10 cellular contexts compared by ENCODE assay signal in genomic region chr7:81457858-81458522, GRCh38.
DNase-seq lines count a peak whose midpoint lies in the region; ATAC-seq and TF ChIP-seq lines count a peak whose summit lies in the region.
"Had no signal": no experiment of that assay in that cellular context is flagged by ENCODE, and none has a peak within 500 bp of the region (broad histone marks: within the 10 kb centered on the region; RNA-seq: fewer than 3 reads in every experiment).

No MANE protein-coding gene starts in this region.

- WGBS in prostate gland = 47% methylated on average over 1 of the region's 1 CpG

- H3K27me3 ChIP-seq in colonic mucosa = no peaks in the 10 kb centered on the region
- H3K27me3 ChIP-seq in prostate gland (replicated peaks; ENCODE audit: insufficient read depth) = no peaks in the 10 kb centered on the region
- H3K27me3 ChIP-seq in CD8-positive, alpha-beta T cell (ENCODE audit: insufficient read depth, low read length) = no peaks in the 10 kb centered on the region
- H3K27me3 ChIP-seq: left lung had no signal

- intact Hi-C loops in colonic mucosa (cut with DNase I) = loop anchor here (5.0 kb wide), 2 partner anchors 541 to 761 kb away; partner anchors contain the start of gene SEMA3C
- intact Hi-C loops in prostate gland (cut with DNase I) = loop anchor here (5.0 kb wide), 1 partner anchor 761 kb away; no protein-coding TSS in a partner anchor
- intact Hi-C loops in CD8-positive, alpha-beta T cell (cut with DNase I, micrococcal nuclease) = no loop called here

- no peak for ATAC-seq in CD8-positive, alpha-beta T cell
- no peak for ATAC-seq in HG02763 (IDR thresholded peaks at IDR 0.05; ENCODE audit: unreplicated experiment)
- ATAC-seq: left lung had no signal

- TF ChIP-seq POLR2A in prostate gland (IDR thresholded peaks at IDR 0.05) = no peak

- no peak overlapping the region for H3K4me3 ChIP-seq in colonic mucosa
- no peak overlapping the region for H3K4me3 ChIP-seq in prostate gland
- no peak overlapping the region for H3K4me3 ChIP-seq in CD8-positive, alpha-beta T cell (ENCODE audit: low read depth, low read length)
- H3K4me3 ChIP-seq: left lung had no signal

- H3K4me1 ChIP-seq in colonic mucosa = no peaks in the 10 kb centered on the region
- H3K4me1 ChIP-seq in prostate gland (replicated peaks) = no peaks in the 10 kb centered on the region
- no peaks in the 10 kb centered on the region for H3K4me1 ChIP-seq in CD8-positive, alpha-beta T cell (ENCODE audit: insufficient read depth, low read length)
- H3K4me1 ChIP-seq: left lung had no signal

- TF ChIP-seq CTCF in colonic mucosa (IDR thresholded peaks at IDR 0.05) (peak; percentile 37), prostate gland (IDR thresholded peaks at IDR 0.05) (peak in 3 of 4 experiments; percentile 35 to 56 (median 52))
- TF ChIP-seq CTCF in CD8-positive, alpha-beta T cell (IDR thresholded peaks at IDR 0.05) = no peak

- H3K4me3 Mint-ChIP-seq in CD8-positive, alpha-beta T cell = no peak overlapping the region
- H3K4me3 Mint-ChIP-seq: B cell had no signal

- no peaks in the 10 kb centered on the region for H3K27me3 Mint-ChIP-seq in CD8-positive, alpha-beta T cell (ENCODE audit: low read depth)
- H3K27me3 Mint-ChIP-seq: B cell had no signal

- no peak overlapping the region for H3K27ac ChIP-seq in colonic mucosa
- H3K27ac ChIP-seq in prostate gland = no peak overlapping the region
- no peak overlapping the region for H3K27ac ChIP-seq in CD8-positive, alpha-beta T cell (ENCODE audit: low read depth, low read length)
- no peak overlapping the region for H3K27ac ChIP-seq in caudate nucleus (ENCODE audit: low read depth, low read length)
- H3K27ac ChIP-seq: left lung had no signal

- H3K9me3 ChIP-seq in colonic mucosa (no peaks in the 10 kb centered on the region), prostate gland (no peaks in the 10 kb centered on the region)
- no peaks in the 10 kb centered on the region for H3K9me3 ChIP-seq in CD8-positive, alpha-beta T cell (ENCODE audit: low read length)
- H3K9me3 ChIP-seq: left lung had no signal

- H3K4me1 Mint-ChIP-seq in CD8-positive, alpha-beta T cell (ENCODE audit: low read depth) = no peaks in the 10 kb centered on the region
- H3K4me1 Mint-ChIP-seq: B cell had no signal

- POLR2A ChIA-PET in CD8-positive, alpha-beta T cell (lab: Charles Lee) = no interaction called here

- no peak overlapping the region for H3K27ac Mint-ChIP-seq in CD8-positive, alpha-beta T cell
- H3K27ac Mint-ChIP-seq: B cell had no signal

- DNase-seq in NCI-H2081 (lab: John Stamatoyannopoulos, UW) (peak; percentile 13 to 55), NCI-H2081 treated with DMSO at 0.1 percent for 48 hours (lab: John Stamatoyannopoulos, UW) (no peak), NCI-H69 (lab: John Stamatoyannopoulos, UW) (peak; percentile 84), colonic mucosa (no peak), prostate gland (ENCODE audit: low spot score) (no peak), caudate nucleus (lab: John Stamatoyannopoulos, UW) (no peak)
- DNase-seq in CD8-positive, alpha-beta T cell = no peak
- DNase-seq: left lung had no signal

- H3K9me3 Mint-ChIP-seq in CD8-positive, alpha-beta T cell = no peaks in the 10 kb centered on the region

- H3K9ac ChIP-seq in colonic mucosa (ENCODE audit: low read depth in 2 of 2, low read length in 2 of 2) = no peak overlapping the region

- H3K36me3 Mint-ChIP-seq in CD8-positive, alpha-beta T cell = no peaks in the 10 kb centered on the region

- CTCF ChIA-PET in CD8-positive, alpha-beta T cell (lab: Charles Lee) = no interaction called here

- H3K36me3 ChIP-seq in colonic mucosa (no peaks in the 10 kb centered on the region), prostate gland (no peaks in the 10 kb centered on the region)
- no peaks in the 10 kb centered on the region for H3K36me3 ChIP-seq in CD8-positive, alpha-beta T cell (ENCODE audit: insufficient read depth, low read length)
- H3K36me3 ChIP-seq: left lung had no signal

Comparison
In these comparisons a context has a peak if more than half of its experiments do, and no peak if none do; other contexts are left out.
1. DNase-seq: peak in NCI-H2081 (2 of 2) and NCI-H69 (single experiment); none in NCI-H2081 treated with DMSO at 0.1 percent for 48 hours (single experiment), colonic mucosa (single experiment), prostate gland (single experiment), CD8-positive, alpha-beta T cell (0 of 7) and caudate nucleus (0 of 61).
2. intact Hi-C loops: an anchor here in colonic mucosa (5.0 kb wide) and prostate gland (5.0 kb wide); none called in CD8-positive, alpha-beta T cell.